Comparison of ENCODE assay signal across 8 cellular contexts in the genomic region with DNA sequence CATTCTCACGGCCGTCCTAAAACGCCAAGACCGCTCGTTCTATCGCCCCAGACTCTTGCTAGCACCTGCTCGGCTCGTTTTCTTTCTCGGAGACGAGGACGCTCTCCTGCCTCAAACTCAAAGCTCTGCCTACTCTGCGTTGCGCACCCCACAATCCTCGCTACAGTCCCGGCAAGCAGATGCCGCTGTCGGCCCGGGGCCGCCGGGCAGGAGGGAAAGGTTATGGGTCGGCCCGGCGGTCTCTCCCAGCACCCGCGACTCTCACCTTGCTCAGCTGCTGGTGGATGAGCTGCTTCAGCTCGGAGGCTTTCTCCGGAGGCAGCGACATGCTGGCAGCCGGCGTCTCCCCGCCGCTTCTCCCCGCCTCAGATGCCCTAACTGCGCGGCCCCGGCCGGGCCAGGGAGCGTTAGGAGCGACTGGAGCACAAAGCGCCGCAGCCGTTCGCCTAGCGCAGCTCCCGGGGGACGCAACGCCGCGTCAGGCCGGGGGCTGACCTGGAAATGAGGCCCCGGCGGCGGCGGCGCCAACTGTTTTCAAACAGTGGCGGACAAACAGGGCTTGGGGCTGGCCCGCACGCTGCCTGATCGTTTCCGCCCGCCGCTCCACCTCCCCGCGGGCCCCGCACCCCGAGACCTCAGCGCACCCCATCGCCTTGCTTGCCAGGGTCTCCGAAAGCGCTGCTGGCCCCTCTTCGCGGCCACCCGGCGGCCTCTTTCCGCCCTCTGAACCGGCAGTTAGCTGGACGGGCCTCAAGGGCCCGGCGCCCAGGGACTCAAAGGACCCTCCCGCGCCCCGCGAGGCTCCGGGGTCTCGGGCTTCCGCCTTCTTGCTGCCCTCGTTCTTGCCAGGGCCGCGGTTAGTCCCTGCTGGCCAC. TPM values are rescaled to one million over a fixed set of nuclear protein-coding genes. Genes with fewer than 3 reads are reported as not detected.
DNase-seq lines count a peak whose midpoint lies in the region; ATAC-seq and TF ChIP-seq lines count a peak whose summit lies in the region.

A gene with protein sequence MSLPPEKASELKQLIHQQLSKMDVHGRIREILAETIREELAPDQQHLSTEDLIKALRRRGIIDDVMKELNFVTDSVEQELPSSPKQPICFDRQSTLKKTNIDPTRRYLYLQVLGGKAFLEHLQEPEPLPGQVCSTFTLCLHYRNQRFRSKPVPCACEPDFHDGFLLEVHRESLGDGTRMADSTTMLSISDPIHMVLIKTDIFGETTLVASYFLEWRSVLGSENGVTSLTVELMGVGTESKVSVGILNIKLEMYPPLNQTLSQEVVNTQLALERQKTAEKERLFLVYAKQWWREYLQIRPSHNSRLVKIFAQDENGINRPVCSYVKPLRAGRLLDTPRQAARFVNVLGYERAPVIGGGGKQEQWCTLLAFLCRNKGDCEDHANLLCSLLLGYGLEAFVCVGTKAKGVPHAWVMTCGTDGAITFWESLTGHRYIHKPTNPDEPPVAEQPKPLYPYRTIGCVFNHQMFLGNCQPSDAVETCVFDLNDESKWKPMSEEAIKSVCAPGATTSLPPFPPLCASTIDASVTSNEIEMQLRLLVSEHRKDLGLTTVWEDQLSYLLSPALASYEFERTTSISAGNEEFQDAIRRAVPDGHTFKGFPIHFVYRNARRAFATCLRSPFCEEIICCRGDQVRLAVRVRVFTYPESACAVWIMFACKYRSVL (minus strand): TSS at position 503 of the 875 bp plus-strand sequence. CDS start 175 bp downstream, at position 328.
A gene with protein sequence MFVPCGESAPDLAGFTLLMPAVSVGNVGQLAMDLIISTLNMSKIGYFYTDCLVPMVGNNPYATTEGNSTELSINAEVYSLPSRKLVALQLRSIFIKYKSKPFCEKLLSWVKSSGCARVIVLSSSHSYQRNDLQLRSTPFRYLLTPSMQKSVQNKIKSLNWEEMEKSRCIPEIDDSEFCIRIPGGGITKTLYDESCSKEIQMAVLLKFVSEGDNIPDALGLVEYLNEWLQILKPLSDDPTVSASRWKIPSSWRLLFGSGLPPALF (plus strand): TSS at position 822 of the 875 bp plus-strand sequence. CDS start 66 bp downstream, outside the sequence.

- peaks cover 6% of the 10 kb centered on the region; the same call in 1 of the 2 replicates for H3K4me1 ChIP-seq in HEK293 (ENCODE audit: control insufficient read depth, insufficient read depth, low read length)
- H3K4me1 ChIP-seq in osteoblast (ENCODE audit: insufficient read depth, low read length), result peaks cover 18% of the 10 kb centered on the region

- H3K27ac ChIP-seq in HEK293 (ENCODE audit: extremely low read depth, low read depth, low read length) (peak within 1 kb of the TSS; percentile 99), osteoblast (ENCODE audit: low read depth, low read length) (peak within 1 kb of the TSS; percentile 97), temporal lobe (ENCODE audit: low read depth, low read length) (peak within 1 kb of the TSS; percentile 84)

- no peaks in the 10 kb centered on the region for H3K9me3 ChIP-seq in HEK293 (ENCODE audit: control insufficient read depth, insufficient read depth, low read depth, low read length)
- H3K9me3 ChIP-seq in osteoblast (ENCODE audit: low read depth, low read length), result no peaks in the 10 kb centered on the region

- H3K4me3 ChIP-seq in HEK293 (ENCODE audit: low read depth, low read length) (peak within 1 kb of the TSS; percentile 87), osteoblast (ENCODE audit: insufficient read depth, low read length) (peak within 1 kb of the TSS; percentile 97)

- H4K20me1 ChIP-seq in osteoblast (ENCODE audit: insufficient read depth, low read length), result peaks cover 13% of the 10 kb centered on the region

- CTCF ChIA-PET in HEK293 (lab: Yijun Ruan, JAX), result interaction anchor here (0.7 to 3.2 kb wide), 5 partner anchors 9 to 1047 kb away, joined by 3 to 12 read pairs (median 5); no protein-coding TSS in a partner anchor

- peaks cover 62% of the 10 kb centered on the region for H3K79me2 ChIP-seq in osteoblast (ENCODE audit: insufficient read depth, low read length)

- H3K27me3 ChIP-seq in osteoblast (ENCODE audit: insufficient read depth, low read length), result no peaks in the 10 kb centered on the region

- peak within 1 kb of the TSS; percentile 96 for H2AFZ ChIP-seq in osteoblast (ENCODE audit: low read length)

- peak within 1 kb of the TSS; percentile 91 for H3K4me2 ChIP-seq in osteoblast (ENCODE audit: insufficient read depth, low read length)

- H3K36me3 ChIP-seq in HEK293 (ENCODE audit: control insufficient read depth in 2 of 2, insufficient read depth in 1 of 2, low read length in 2 of 2), result peaks cover 33 to 37% of the 10 kb centered on the region in 2 experiments
- peaks cover 23% of the 10 kb centered on the region for H3K36me3 ChIP-seq in osteoblast (ENCODE audit: insufficient read depth, low read length)

- peak; percentile 94 for ATAC-seq in SK-N-SH treated with all-trans-retinoic acid at 6 μM for 48 hours

- POLR2A ChIA-PET in HEK293 (lab: Yijun Ruan, JAX), result interaction anchor here (0.5 to 3.8 kb wide), 17 partner anchors 9 to 1043 kb away, joined by 3 to 19 read pairs (median 5); a partner anchor contains a TSS

- peak; percentile 47 for TF ChIP-seq CTCF in HEK293 (tag by site-specific recombination; IDR thresholded peaks at IDR 0.05)
- TF ChIP-seq CTCF in osteoblast (IDR thresholded peaks at IDR 0.05; ENCODE audit: extremely low read depth, low read depth, low read length), result no peak

- DNase-seq in GM04504 (ENCODE audit: low read depth), result peak; percentile 79
- peak; percentile 69 for DNase-seq in MV-4-11 (lab: John Stamatoyannopoulos, UW)
- peak; percentile 87 for DNase-seq in activated naive CD4-positive, alpha-beta T cell treated with anti-CD3 and anti-CD28 coated beads, Interleukin-2, amount 50 U/mL, for 16 hours
- peak; percentile 83 for DNase-seq in globus pallidus (ENCODE audit: low spot score)
- peak; percentile 97 for DNase-seq in osteoblast (ENCODE audit: insufficient read length, low spot score, missing footprints)

TF ChIP-seq in HEK293, 187 proteins besides CTCF, POLR2A, EP300 and RAD21 (continues in another document):
- TF ChIP-seq ZXDB (tag by site-specific recombination; IDR thresholded peaks at IDR 0.05), result peak; percentile 98
- TF ChIP-seq, protein P1, sequence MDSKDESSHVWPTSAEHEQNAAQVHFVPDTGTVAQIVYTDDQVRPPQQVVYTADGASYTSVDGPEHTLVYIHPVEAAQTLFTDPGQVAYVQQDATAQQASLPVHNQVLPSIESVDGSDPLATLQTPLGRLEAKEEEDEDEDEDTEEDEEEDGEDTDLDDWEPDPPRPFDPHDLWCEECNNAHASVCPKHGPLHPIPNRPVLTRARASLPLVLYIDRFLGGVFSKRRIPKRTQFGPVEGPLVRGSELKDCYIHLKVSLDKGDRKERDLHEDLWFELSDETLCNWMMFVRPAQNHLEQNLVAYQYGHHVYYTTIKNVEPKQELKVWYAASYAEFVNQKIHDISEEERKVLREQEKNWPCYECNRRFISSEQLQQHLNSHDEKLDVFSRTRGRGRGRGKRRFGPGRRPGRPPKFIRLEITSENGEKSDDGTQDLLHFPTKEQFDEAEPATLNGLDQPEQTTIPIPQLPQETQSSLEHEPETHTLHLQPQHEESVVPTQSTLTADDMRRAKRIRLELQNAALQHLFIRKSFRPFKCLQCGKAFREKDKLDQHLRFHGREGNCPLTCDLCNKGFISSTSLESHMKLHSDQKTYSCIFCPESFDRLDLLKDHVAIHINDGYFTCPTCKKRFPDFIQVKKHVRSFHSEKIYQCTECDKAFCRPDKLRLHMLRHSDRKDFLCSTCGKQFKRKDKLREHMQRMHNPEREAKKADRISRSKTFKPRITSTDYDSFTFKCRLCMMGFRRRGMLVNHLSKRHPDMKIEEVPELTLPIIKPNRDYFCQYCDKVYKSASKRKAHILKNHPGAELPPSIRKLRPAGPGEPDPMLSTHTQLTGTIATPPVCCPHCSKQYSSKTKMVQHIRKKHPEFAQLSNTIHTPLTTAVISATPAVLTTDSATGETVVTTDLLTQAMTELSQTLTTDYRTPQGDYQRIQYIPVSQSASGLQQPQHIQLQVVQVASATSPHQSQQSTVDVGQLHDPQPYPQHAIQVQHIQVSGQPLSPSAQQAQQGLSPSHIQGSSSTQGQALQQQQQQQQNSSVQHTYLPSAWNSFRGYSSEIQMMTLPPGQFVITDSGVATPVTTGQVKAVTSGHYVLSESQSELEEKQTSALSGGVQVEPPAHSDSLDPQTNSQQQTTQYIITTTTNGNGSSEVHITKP (tag by site-specific recombination; IDR thresholded peaks at IDR 0.05), result peak; percentile 58; the same call in 1 of the 2 replicates

TF ChIP-seq in SK-N-SH treated with all-trans-retinoic acid at 6 μM for 48 hours, 23 proteins besides CTCF, POLR2A, EP300 and RAD21:
- TF ChIP-seq TCF4 (CRISPR knock-in tag; IDR thresholded peaks at IDR 0.05; ENCODE audit: borderline replicate concordance) (no peak), BACH2 (CRISPR knock-in tag; IDR thresholded peaks at IDR 0.05; ENCODE audit: borderline replicate concordance) (no peak), ISL1 (CRISPR knock-in tag; IDR thresholded peaks at IDR 0.05) (no peak)
- TF ChIP-seq, protein P2, sequence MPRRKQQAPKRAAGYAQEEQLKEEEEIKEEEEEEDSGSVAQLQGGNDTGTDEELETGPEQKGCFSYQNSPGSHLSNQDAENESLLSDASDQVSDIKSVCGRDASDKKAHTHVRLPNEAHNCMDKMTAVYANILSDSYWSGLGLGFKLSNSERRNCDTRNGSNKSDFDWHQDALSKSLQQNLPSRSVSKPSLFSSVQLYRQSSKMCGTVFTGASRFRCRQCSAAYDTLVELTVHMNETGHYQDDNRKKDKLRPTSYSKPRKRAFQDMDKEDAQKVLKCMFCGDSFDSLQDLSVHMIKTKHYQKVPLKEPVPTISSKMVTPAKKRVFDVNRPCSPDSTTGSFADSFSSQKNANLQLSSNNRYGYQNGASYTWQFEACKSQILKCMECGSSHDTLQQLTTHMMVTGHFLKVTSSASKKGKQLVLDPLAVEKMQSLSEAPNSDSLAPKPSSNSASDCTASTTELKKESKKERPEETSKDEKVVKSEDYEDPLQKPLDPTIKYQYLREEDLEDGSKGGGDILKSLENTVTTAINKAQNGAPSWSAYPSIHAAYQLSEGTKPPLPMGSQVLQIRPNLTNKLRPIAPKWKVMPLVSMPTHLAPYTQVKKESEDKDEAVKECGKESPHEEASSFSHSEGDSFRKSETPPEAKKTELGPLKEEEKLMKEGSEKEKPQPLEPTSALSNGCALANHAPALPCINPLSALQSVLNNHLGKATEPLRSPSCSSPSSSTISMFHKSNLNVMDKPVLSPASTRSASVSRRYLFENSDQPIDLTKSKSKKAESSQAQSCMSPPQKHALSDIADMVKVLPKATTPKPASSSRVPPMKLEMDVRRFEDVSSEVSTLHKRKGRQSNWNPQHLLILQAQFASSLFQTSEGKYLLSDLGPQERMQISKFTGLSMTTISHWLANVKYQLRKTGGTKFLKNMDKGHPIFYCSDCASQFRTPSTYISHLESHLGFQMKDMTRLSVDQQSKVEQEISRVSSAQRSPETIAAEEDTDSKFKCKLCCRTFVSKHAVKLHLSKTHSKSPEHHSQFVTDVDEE (CRISPR knock-in tag; IDR thresholded peaks at IDR 0.05), result 0 out of 2 replicates have a peak, but pooled peaks have one; percentile 14

RNA-seq across cellular contexts. Expression of the first gene that starts in this region (rescaled TPM):
- total RNA-seq in osteoblast, result 9.7 and 10.1 TPM in 2 replicates
- 13.0 TPM for total RNA-seq in temporal lobe

RNA-seq across cellular contexts. Expression of the second gene that starts in this region (rescaled TPM):
- total RNA-seq in osteoblast (94.5 and 114 TPM in 2 replicates), temporal lobe (45.0 TPM)

Comparison
In these comparisons a context has a peak if more than half of its experiments do, and no peak if none do; other contexts are left out.
1. Peak in every context shown above with its lines: DNase-seq, ATAC-seq, H3K4me3 ChIP-seq and H3K27ac ChIP-seq.